Comparison of ENCODE assay signal across 8 cellular contexts in genomic region chr7:158830211-158830723, GRCh38. TPM values are rescaled to one million over a fixed set of nuclear protein-coding genes. Genes with fewer than 3 reads are reported as not detected.
DNase-seq lines count a peak whose midpoint lies in the region; ATAC-seq and TF ChIP-seq lines count a peak whose summit lies in the region.

No MANE protein-coding gene starts in this region.

- no peaks in the 10 kb centered on the region for H3K9me3 Mint-ChIP-seq in activated naive CD8-positive, alpha-beta T cell treated with anti-CD3 and anti-CD28 coated beads, Interleukin-2, amount 50 U/mL, for 24 hours

- DNase-seq in activated naive CD8-positive, alpha-beta T cell treated with anti-CD3 and anti-CD28 coated beads, Interleukin-2, amount 50 U/mL, for 24 hours: no peak
- DNase-seq in stomach (no peak), NCI-H1436 treated with DMSO at 0.1 percent for 48 hours (lab: John Stamatoyannopoulos, UW) (no peak)

- no peak for TF ChIP-seq POLR2A in stomach (IDR thresholded peaks at IDR 0.05)

- peaks cover 14% of the 10 kb centered on the region for H3K36me3 Mint-ChIP-seq in activated naive CD8-positive, alpha-beta T cell treated with anti-CD3 and anti-CD28 coated beads, Interleukin-2, amount 50 U/mL, for 24 hours (ENCODE audit: low read depth)

- peaks cover 15% of the 10 kb centered on the region for H3K4me1 ChIP-seq in HUES48 (ENCODE audit: control insufficient read depth, insufficient read depth, low read length)
- peaks cover 15% of the 10 kb centered on the region for H3K4me1 ChIP-seq in iPS-20b (ENCODE audit: insufficient read depth, low read length)
- peaks cover 7 to 37% (median 26%) of the 10 kb centered on the region in 4 donors for H3K4me1 ChIP-seq in stomach

- H3K4me3 Mint-ChIP-seq in activated naive CD8-positive, alpha-beta T cell treated with anti-CD3 and anti-CD28 coated beads, Interleukin-2, amount 50 U/mL, for 24 hours: peak overlapping the region; percentile 100

- intact Hi-C loops in stomach (cut with DNase I; ENCODE audit: low total_unique reads): no loop called here

- H3K27me3 ChIP-seq in HUES48 (ENCODE audit: control insufficient read depth, insufficient read depth, low read length) (peaks cover 5% of the 10 kb centered on the region; the same call in 1 of the 2 replicates), iPS-20b (ENCODE audit: insufficient read depth, low read length) (peaks cover 24% of the 10 kb centered on the region; the same call in 1 of the 2 replicates), stomach (no peaks in the 10 kb centered on the region)

- H3K4me3 ChIP-seq in HUES48 (ENCODE audit: low read depth, low read length) (peak overlapping the region; percentile 97), iPS-20b (ENCODE audit: low read length) (peak overlapping the region; percentile 72), stomach (peak overlapping the region; percentile 65 to 92 (median 88))

- no peaks in the 10 kb centered on the region for H3K36me3 ChIP-seq in HUES48 (ENCODE audit: control insufficient read depth, insufficient read depth, low read length)
- no peaks in the 10 kb centered on the region for H3K36me3 ChIP-seq in iPS-20b (ENCODE audit: insufficient read depth, low read depth, low read length)
- no peaks in the 10 kb centered on the region for H3K36me3 ChIP-seq in stomach

- H3K27ac ChIP-seq in HUES48 (ENCODE audit: low read depth, low read length) (peak overlapping the region; percentile 91), iPS-20b (ENCODE audit: low read length) (no peak overlapping the region), stomach (peak overlapping the region; percentile 97 to 100 (median 100))

- no peak for TF ChIP-seq EP300 in stomach (IDR thresholded peaks at IDR 0.05)

- H3K27me3 Mint-ChIP-seq in activated naive CD8-positive, alpha-beta T cell treated with anti-CD3 and anti-CD28 coated beads, Interleukin-2, amount 50 U/mL, for 24 hours: no peaks in the 10 kb centered on the region

- 0 to 2% (median 1%) methylated on average over 9 to 14 of the region's 14 CpGs for WGBS in stomach, 5 donors

- peaks cover 36% of the 10 kb centered on the region for H3K4me1 Mint-ChIP-seq in activated naive CD8-positive, alpha-beta T cell treated with anti-CD3 and anti-CD28 coated beads, Interleukin-2, amount 50 U/mL, for 24 hours

- TF ChIP-seq CTCF in stomach (IDR thresholded peaks at IDR 0.05): no peak

- no peaks in the 10 kb centered on the region for H3K9me3 ChIP-seq in HUES48 (ENCODE audit: control insufficient read depth, insufficient read depth, low read length)
- no peaks in the 10 kb centered on the region for H3K9me3 ChIP-seq in iPS-20b (ENCODE audit: insufficient read depth, low read depth, low read length)
- no peaks in the 10 kb centered on the region for H3K9me3 ChIP-seq in stomach

- peak overlapping the region; percentile 84 for H3K27ac Mint-ChIP-seq in activated naive CD8-positive, alpha-beta T cell treated with anti-CD3 and anti-CD28 coated beads, Interleukin-2, amount 50 U/mL, for 24 hours

- ATAC-seq in activated naive CD8-positive, alpha-beta T cell treated with anti-CD3 and anti-CD28 coated beads, Interleukin-2, amount 50 U/mL, for 24 hours: no peak
- ATAC-seq in HG03521 (IDR thresholded peaks at IDR 0.05; ENCODE audit: unreplicated experiment): no peak
- ATAC-seq in HG02610 (IDR thresholded peaks at IDR 0.05; ENCODE audit: unreplicated experiment): no peak
- no peak for ATAC-seq in GM21737 (IDR thresholded peaks at IDR 0.05; ENCODE audit: unreplicated experiment)

- H3K9ac ChIP-seq in HUES48 (ENCODE audit: low read depth, low read length) (peak overlapping the region; percentile 79), iPS-20b (ENCODE audit: low read depth, low read length) (peak overlapping the region; percentile 78; the same call in 1 of the 2 replicates)

RNA-seq across cellular contexts. Expression of gene ESYT2, which starts 1.0 kb away (rescaled TPM):
- total RNA-seq in stomach: 100 to 1,000 TPM in 2 of 5 donors, 10 to 100 TPM in 3; 21.6 to 137 (median 62.6) TPM
- 10 to 100 TPM in 1 of 3 donors, 1 to 10 TPM in 2; 7.6 to 22.2 (median 7.8) TPM for polyA plus RNA-seq in stomach

RNA-seq across cellular contexts. Expression of gene DYNC2I1, which starts 26.1 kb away (rescaled TPM):
- 10 to 100 TPM; 12.3 to 33.5 (median 22.0) TPM for total RNA-seq in stomach
- polyA plus RNA-seq in stomach: 1 to 10 TPM; 8.1 to 9.5 (median 8.2) TPM
